In genomic region chr12:116916714-116917114, GRCh38 we compare ENCODE assay signal across 7 cellular contexts. TPM values are rescaled to one million over a fixed set of nuclear protein-coding genes. Genes with fewer than 3 reads are reported as not detected.
DNase-seq lines count a peak whose midpoint lies in the region; ATAC-seq and TF ChIP-seq lines count a peak whose summit lies in the region.

No MANE protein-coding gene starts in this region.

- H3T11ph ChIP-seq in H9 (ENCODE audit: low read length) = no peak overlapping the region

- TF ChIP-seq CTCF in H9 (conservative IDR thresholded peaks at IDR 0.05) = 0 out of 3 replicates have a peak, but pooled peaks have one; percentile 12

- H3K27me3 Mint-ChIP-seq in H9 (ENCODE audit: low read depth) = no peaks in the 10 kb centered on the region
- peaks cover 5% of the 10 kb centered on the region for H3K27me3 Mint-ChIP-seq in activated CD4-positive, alpha-beta T cell treated with anti-CD3 and anti-CD28 coated beads, Interleukin-2, amount 10 ng/mL, durations not matched to agents 24 days and 14 days

- H3K27ac Mint-ChIP-seq in H9 = peak overlapping the region in 2 of 3 experiments; percentile 36 to 64; a peak in 3 of 7 replicates
- H3K27ac Mint-ChIP-seq in activated CD4-positive, alpha-beta T cell treated with anti-CD3 and anti-CD28 coated beads, Interleukin-2, amount 10 ng/mL, durations not matched to agents 24 days and 14 days = peak overlapping the region; percentile 34

- no peaks in the 10 kb centered on the region for H3K79me1 ChIP-seq in H9 (ENCODE audit: insufficient read depth, low read depth, low read length, poor library complexity, severe bottlenecking)

- peak overlapping the region; percentile 28 for H4K5ac ChIP-seq in H9 (ENCODE audit: insufficient read length, low read depth, low read length)

- no peaks in the 10 kb centered on the region for H3K9me3 ChIP-seq in H9 (ENCODE audit: control insufficient read depth, low read depth, low read length)

- H3K23me2 ChIP-seq in H9 (ENCODE audit: insufficient read length, low read depth, low read length, poor library complexity, severe bottlenecking) = no peaks in the 10 kb centered on the region

- peaks cover 26 to 30% of the 10 kb centered on the region in 2 experiments for H3K4me1 Mint-ChIP-seq in H9
- peaks cover 49% of the 10 kb centered on the region for H3K4me1 Mint-ChIP-seq in activated CD4-positive, alpha-beta T cell treated with anti-CD3 and anti-CD28 coated beads, Interleukin-2, amount 10 ng/mL, durations not matched to agents 24 days and 14 days

- intact Hi-C loops in activated CD4-positive, alpha-beta T cell treated with anti-CD3 and anti-CD28 coated beads, Interleukin-2, amount 10 ng/mL, durations not matched to agents 24 days and 14 days (cut with micrococcal nuclease) = no loop called here

- no peak overlapping the region for H2BK12ac ChIP-seq in H9 (ENCODE audit: insufficient read length, low read depth, low read length)

- no peak overlapping the region for H3K56ac ChIP-seq in H9 (ENCODE audit: insufficient read length, low read depth, low read length)

- H3K79me2 ChIP-seq in H9 (ENCODE audit: insufficient read depth, low read length) = no peaks in the 10 kb centered on the region; the same call in 1 of the 2 replicates

- H3K27me3 ChIP-seq in H9 (ENCODE audit: insufficient read depth, low read length) = no peaks in the 10 kb centered on the region

- no peak overlapping the region for H2BK120ac ChIP-seq in H9 (ENCODE audit: low read depth, low read length, poor library complexity, severe bottlenecking)

- H3K4me2 ChIP-seq in H9 (ENCODE audit: insufficient read depth, insufficient read length, low read length) = no peak overlapping the region

- H2AFZ ChIP-seq in H9 (ENCODE audit: low read length) = no peak overlapping the region

- H3K23ac ChIP-seq in H9 (ENCODE audit: insufficient read length, low read depth, low read length) = no peak overlapping the region

- H3K18ac ChIP-seq in H9 (ENCODE audit: insufficient read length, low read depth, low read length) = no peak overlapping the region

- no peak overlapping the region for H2AK5ac ChIP-seq in H9 (ENCODE audit: insufficient read length, low read length)

- peak; percentile 96 for ATAC-seq in GM18498 (IDR thresholded peaks at IDR 0.05; ENCODE audit: unreplicated experiment)

- H3K4me3 Mint-ChIP-seq in H9 = no peak overlapping the region
- no peak overlapping the region for H3K4me3 Mint-ChIP-seq in activated CD4-positive, alpha-beta T cell treated with anti-CD3 and anti-CD28 coated beads, Interleukin-2, amount 10 ng/mL, durations not matched to agents 24 days and 14 days

- no peak overlapping the region for H2BK5ac ChIP-seq in H9 (ENCODE audit: insufficient read length, low read length)

- H3K27ac ChIP-seq in H9 (ENCODE audit: insufficient read length, low read depth, low read length) = no peak overlapping the region

- no peaks in the 10 kb centered on the region for H3K4me1 ChIP-seq in H9 (ENCODE audit: insufficient read depth, low read length)

- peaks cover 0 to 9% (median 2%) of the 10 kb centered on the region in 3 experiments; a peak in 3 of 7 replicates for H3K36me3 Mint-ChIP-seq in H9 (ENCODE audit: insufficient read depth in 1 of 3, low read depth in 3 of 3)
- peaks cover 36% of the 10 kb centered on the region for H3K36me3 Mint-ChIP-seq in activated CD4-positive, alpha-beta T cell treated with anti-CD3 and anti-CD28 coated beads, Interleukin-2, amount 10 ng/mL, durations not matched to agents 24 days and 14 days (ENCODE audit: low read depth)

- H3K4ac ChIP-seq in H9 (ENCODE audit: low read depth, low read length) = no peak overlapping the region

- no peak overlapping the region for H3K9ac ChIP-seq in H9 (ENCODE audit: extremely low read depth, insufficient read length, low read length)

- H4K20me1 ChIP-seq in H9 (ENCODE audit: control insufficient read depth, insufficient read depth, insufficient read length) = no peaks in the 10 kb centered on the region

- H3K9me3 Mint-ChIP-seq in H9 = no peaks in the 10 kb centered on the region
- H3K9me3 Mint-ChIP-seq in activated CD4-positive, alpha-beta T cell treated with anti-CD3 and anti-CD28 coated beads, Interleukin-2, amount 10 ng/mL, durations not matched to agents 24 days and 14 days = no peaks in the 10 kb centered on the region

- H2BK20ac ChIP-seq in H9 (ENCODE audit: low read depth, low read length, poor library complexity, severe bottlenecking) = no peak overlapping the region

- no peak overlapping the region for H4K8ac ChIP-seq in H9 (replicated peaks; ENCODE audit: insufficient read length, low read depth, low read length)

- DNase-seq in H9 (no peak), M059J (ENCODE audit: low read depth) (peak; percentile 89), fibroblast of gingiva (ENCODE audit: low read depth) (peak; percentile 77), NCI-H1092 (lab: John Stamatoyannopoulos, UW) (no peak)
- DNase-seq in activated CD4-positive, alpha-beta T cell treated with anti-CD3 and anti-CD28 coated beads, Interleukin-2, amount 10 ng/mL, durations not matched to agents 24 days and 14 days = peak; percentile 64
- DNase-seq in stimulated activated CD8-positive, alpha-beta memory T cell treated with anti-CD3 and anti-CD28 coated beads, Interleukin-2, amount 100 ng/mL, for 1 hour (ENCODE audit: low read depth in 2 of 2) = peak; percentile 4 to 34

- H4K91ac ChIP-seq in H9 (ENCODE audit: insufficient read length, low read depth, low read length) = no peak overlapping the region

- H3K14ac ChIP-seq in H9 (ENCODE audit: insufficient read depth, low read length) = peak overlapping the region; percentile 25; the same call in 1 of the 2 replicates

- no CpG with 5 or more reads among the region's 5 CpGs for WGBS in H9 (ENCODE audit: extremely low coverage, insufficient read length, low lambda C conversion rate)

- H2BK15ac ChIP-seq in H9 (ENCODE audit: low read depth, low read length) = no peak overlapping the region

RNA-seq across cellular contexts. Expression of gene FBXW8, which starts 6.0 kb away (rescaled TPM):
- total RNA-seq in H9 (2021) = 14.9 and 15.3 TPM in 2 replicates
- total RNA-seq in M059J (2014; rRNA removed; shearing (Covaris generic)) = 9.0 and 18.2 TPM in 2 replicates
- 6.2 and 6.5 TPM in 2 replicates for total RNA-seq in activated CD4-positive, alpha-beta T cell treated with anti-CD3 and anti-CD28 coated beads, Interleukin-2, amount 10 ng/mL, durations not matched to agents 24 days and 14 days

RNA-seq across cellular contexts. Expression of gene HRK, which starts 35.5 kb away (rescaled TPM):
- 2.5 and 2.6 TPM in 2 replicates for total RNA-seq in H9 (2021)
- total RNA-seq in M059J (2014; rRNA removed; shearing (Covaris generic)) = not detected in 2 replicates
- not detected in 2 replicates for total RNA-seq in activated CD4-positive, alpha-beta T cell treated with anti-CD3 and anti-CD28 coated beads, Interleukin-2, amount 10 ng/mL, durations not matched to agents 24 days and 14 days

Comparison
In these comparisons a context has a peak if more than half of its experiments do, and no peak if none do; other contexts are left out.
1. DNase-seq: peak in M059J (single experiment), activated CD4-positive, alpha-beta T cell treated with anti-CD3 and anti-CD28 coated beads, Interleukin-2, amount 10 ng/mL, durations not matched to agents 24 days and 14 days (single experiment), fibroblast of gingiva (single experiment) and stimulated activated CD8-positive, alpha-beta memory T cell treated with anti-CD3 and anti-CD28 coated beads, Interleukin-2, amount 100 ng/mL, for 1 hour (2 of 2); none in H9 (single experiment) and NCI-H1092 (single experiment).